Comparison of ENCODE assay signal across 8 cellular contexts in the genomic region with DNA sequence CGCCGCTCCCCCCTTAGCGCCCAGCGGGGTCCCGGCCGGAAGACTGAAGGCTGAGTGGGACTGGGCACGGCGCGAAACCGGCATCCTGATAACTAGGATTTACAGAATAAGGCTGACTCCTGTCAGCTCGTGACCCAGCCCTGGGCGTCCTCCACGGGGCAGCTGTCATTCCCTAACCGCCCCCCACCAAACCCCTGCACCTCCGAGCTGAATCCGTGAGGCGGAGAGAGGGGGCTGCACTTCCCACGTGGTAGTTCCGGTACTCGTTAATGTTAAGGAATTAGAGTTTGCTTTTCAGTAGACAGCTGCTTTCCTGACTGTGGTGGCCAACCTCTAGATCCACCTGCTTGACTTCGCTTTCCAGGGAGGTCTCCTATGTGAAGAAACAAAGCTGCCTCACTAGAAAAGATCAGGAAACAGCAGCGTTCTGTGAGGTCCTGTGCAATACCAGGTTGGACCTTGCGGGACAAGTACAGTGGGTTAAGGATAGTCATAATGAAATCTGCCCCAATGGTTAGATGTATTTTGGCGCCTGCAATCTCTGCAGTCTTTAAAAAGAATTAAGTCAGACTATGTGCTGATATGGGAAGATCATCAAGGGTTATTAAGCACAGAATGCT. TPM values are rescaled to one million over a fixed set of nuclear protein-coding genes. Genes with fewer than 3 reads are reported as not detected.
A peak's percentile ranks its signal among the peaks of the same experiment; 100 is the strongest.
DNase-seq lines count a peak whose midpoint lies in the region; ATAC-seq and TF ChIP-seq lines count a peak whose summit lies in the region.

No MANE protein-coding gene starts in this region.

- ATAC-seq in GM21723 (IDR thresholded peaks at IDR 0.05; ENCODE audit: unreplicated experiment) (peak; percentile 37), mucosa of descending colon (peak; percentile 47)

- H3K9me2 ChIP-seq in PC-9 (ENCODE audit: insufficient read depth), result no peaks in the 10 kb centered on the region

- H3K36me3 Mint-ChIP-seq in Caco-2 (ENCODE audit: insufficient read depth, unreplicated experiment), result no peaks in the 10 kb centered on the region

- H3K36me3 ChIP-seq in Caco-2 (ENCODE audit: control insufficient read depth, insufficient read depth, low read length) (no peaks in the 10 kb centered on the region), PC-9 (ENCODE audit: low read depth) (peaks cover 3% of the 10 kb centered on the region), ectodermal cell (ENCODE audit: control insufficient read depth, insufficient read depth, low read length) (peaks cover 4% of the 10 kb centered on the region), mucosa of descending colon (ENCODE audit: low read depth) (peaks cover 5% of the 10 kb centered on the region)

- 4 to 5% methylated on average over 24 of the region's 24 CpGs for WGBS in ectodermal cell, 2 experiments

- H3K27me3 ChIP-seq in Caco-2 (replicated peaks; ENCODE audit: control insufficient read depth, insufficient read depth, low read length) (no peaks in the 10 kb centered on the region), PC-9 (ENCODE audit: insufficient read depth, low read depth) (no peaks in the 10 kb centered on the region), ectodermal cell (ENCODE audit: control insufficient read depth, insufficient read depth, low read length, poor library complexity, severe bottlenecking) (no peaks in the 10 kb centered on the region)

- TSS peak; percentile 84 for BruUV-seq in Caco-2 (replicated peaks; lab: Mats Ljungman, UMichigan)
- no TSS peak for BruUV-seq in PC-9 (replicated peaks; lab: Mats Ljungman, UMichigan)

- no peak overlapping the region for H3K4me3 Mint-ChIP-seq in Caco-2 (ENCODE audit: unreplicated experiment)

- no peak overlapping the region for H3K27ac Mint-ChIP-seq in Caco-2 (ENCODE audit: unreplicated experiment)

- intact Hi-C loops in Caco-2 (cut with micrococcal nuclease; ENCODE audit: unreplicated experiment) (no loop called here), PC-9 (cut with micrococcal nuclease; ENCODE audit: unreplicated experiment) (no loop called here), mucosa of descending colon (cut with DNase I, micrococcal nuclease) (no loop called here), posterior vena cava (cut with DNase I) (no loop called here)

- H4K20me1 ChIP-seq in PC-9 (ENCODE audit: insufficient read depth), result peaks cover 3% of the 10 kb centered on the region; the same call in 1 of the 2 replicates

- H3K27ac ChIP-seq in PC-9, result peak overlapping the region; percentile 45
- peak overlapping the region; percentile 79 for H3K27ac ChIP-seq in ectodermal cell (ENCODE audit: insufficient read depth, low read depth, low read length, poor library complexity, severe bottlenecking)

- peak overlapping the region; percentile 82 for H3K4me2 ChIP-seq in PC-9

- peaks cover 36% of the 10 kb centered on the region for H3K79me2 ChIP-seq in PC-9 (ENCODE audit: low read depth)

- H3K9me3 ChIP-seq in Caco-2 (no peaks in the 10 kb centered on the region), PC-9 (ENCODE audit: insufficient read depth, low read depth) (no peaks in the 10 kb centered on the region), ectodermal cell (ENCODE audit: control insufficient read depth, low read length) (no peaks in the 10 kb centered on the region), mucosa of descending colon (no peaks in the 10 kb centered on the region)

- H3K9me3 Mint-ChIP-seq in Caco-2 (ENCODE audit: unreplicated experiment), result no peaks in the 10 kb centered on the region

- peaks cover 39% of the 10 kb centered on the region for H3F3A ChIP-seq in PC-9 (ENCODE audit: insufficient read depth, low read depth)

- peak in 1 of 2 experiments; percentile 20 for TF ChIP-seq CTCF in Caco-2 (IDR thresholded peaks at IDR 0.05; ENCODE audit: insufficient read depth in 1 of 2, low read depth in 1 of 2, low read length in 1 of 2, severe bottlenecking in 1 of 2, unreplicated experiment in 1 of 2)
- TF ChIP-seq CTCF in PC-9 (conservative IDR thresholded peaks at IDR 0.05), result 0 out of 2 replicates have a peak, but pooled peaks have one; percentile 52
- no peak for TF ChIP-seq CTCF in mucosa of descending colon (IDR thresholded peaks at IDR 0.05)

- peaks cover 6% of the 10 kb centered on the region for H3K4me1 ChIP-seq in Caco-2
- peaks cover 23% of the 10 kb centered on the region for H3K4me1 ChIP-seq in PC-9 (replicated peaks; ENCODE audit: insufficient read depth)
- H3K4me1 ChIP-seq in ectodermal cell (ENCODE audit: control insufficient read depth, insufficient read depth, low read length), result peaks cover 6% of the 10 kb centered on the region
- peaks cover 6% of the 10 kb centered on the region for H3K4me1 ChIP-seq in mucosa of descending colon (ENCODE audit: low read depth)

- H2AFZ ChIP-seq in PC-9, result peak overlapping the region; percentile 80

- POLR2A ChIA-PET in Caco-2 (lab: Charles Lee) (interaction anchor here (1.0 to 3.2 kb wide), 6 partner anchors 40 to 215 kb away, joined by 3 to 37 read pairs (median 6); partner anchors contain the start of genes GALK1 and TRIM65), PC-9 (lab: Charles Lee; ENCODE audit: unreplicated experiment) (interaction anchor here (0.8 to 2.1 kb wide), 3 partner anchors 11 to 67 kb away, joined by 5 to 24 read pairs (median 10); no protein-coding TSS in a partner anchor)

- peaks cover 12% of the 10 kb centered on the region for H3K4me1 Mint-ChIP-seq in Caco-2 (ENCODE audit: low read depth, unreplicated experiment)

- CTCF ChIA-PET in Caco-2 (lab: Charles Lee), result interaction anchor here (0.6 to 3.0 kb wide), 12 partner anchors 10 to 200 kb away, joined by 3 to 34 read pairs (median 7); partner anchors contain the start of genes TRIM47 and TRIM65
- CTCF ChIA-PET in PC-9 (lab: Charles Lee), result interaction anchor here (0.5 to 1.6 kb wide), 3 partner anchors 16 to 73 kb away, joined by 4 to 7 read pairs (median 7); no protein-coding TSS in a partner anchor

- H3K27me3 Mint-ChIP-seq in Caco-2 (ENCODE audit: insufficient read depth, unreplicated experiment), result no peaks in the 10 kb centered on the region

- H3K4me3 ChIP-seq in Caco-2 (ENCODE audit: low read depth, low read length) (peak overlapping the region; percentile 85), PC-9 (peak overlapping the region; percentile 74), ectodermal cell (ENCODE audit: insufficient read depth, low read depth, low read length) (peak overlapping the region; percentile 88), mucosa of descending colon (peak overlapping the region; percentile 85)

- DNase-seq in Caco-2 (peak in 1 of 2 experiments; percentile 50), PC-9 (peak in 1 of 2 experiments; percentile 56), mucosa of descending colon (peak in 1 of 3 donors; percentile 52), posterior vena cava (ENCODE audit: low spot score) (no peak), NCI-H2029 treated with DMSO at 0.1 percent for 48 hours (lab: John Stamatoyannopoulos, UW) (no peak), NCI-H1417 treated with DMSO at 0.1 percent for 48 hours (lab: John Stamatoyannopoulos, UW) (no peak)

RNA-seq across cellular contexts. Expression of gene WBP2, which starts 1.0 kb away (rescaled TPM):
- total RNA-seq in Caco-2 (2022) (66.6 and 72.3 TPM in 2 replicates), PC-9 (2021) (114 and 159 TPM in 2 replicates), mucosa of descending colon (100 to 1,000 TPM in 1 of 3 donors, 10 to 100 TPM in 2; 99.1 to 114 (median 99.8) TPM), posterior vena cava (100 to 1,000 TPM in 1 of 2 donors, 10 to 100 TPM in 1; 75.8 to 111 TPM)
- polyA plus RNA-seq in ectodermal cell (2013, experiment 1 of 4), result 72.8 TPM
- 72.1 TPM for polyA plus RNA-seq in ectodermal cell (2013, experiment 2 of 4)
- polyA plus RNA-seq in ectodermal cell (2013, experiment 3 of 4), result 60.2 TPM
- 73.5 TPM for polyA plus RNA-seq in ectodermal cell (2013, experiment 4 of 4)

RNA-seq across cellular contexts. Expression of gene UNC13D, which starts 12.0 kb away (rescaled TPM):
- total RNA-seq in Caco-2 (2022), result 5.5 and 9.0 TPM in 2 replicates
- total RNA-seq in PC-9 (2021), result 94.4 and 108 TPM in 2 replicates
- 2.2 TPM for polyA plus RNA-seq in ectodermal cell (2013, experiment 1 of 4)
- 1.9 TPM for polyA plus RNA-seq in ectodermal cell (2013, experiment 2 of 4)
- 2.5 TPM for polyA plus RNA-seq in ectodermal cell (2013, experiment 3 of 4)
- 1.4 TPM for polyA plus RNA-seq in ectodermal cell (2013, experiment 4 of 4)
- total RNA-seq in mucosa of descending colon, result 10 to 100 TPM; 18.4 to 40.2 (median 23.0) TPM
- total RNA-seq in posterior vena cava, result 10 to 100 TPM in 1 of 2 donors, 1 to 10 TPM in 1; 7.3 to 15.1 TPM

RNA-seq across cellular contexts. Expression of gene TRIM47, which starts 22.2 kb away (rescaled TPM):
- total RNA-seq in Caco-2 (2022) (2.0 and 2.5 TPM in 2 replicates), PC-9 (2021) (46.1 and 48.3 TPM in 2 replicates), mucosa of descending colon (10 to 100 TPM; 44.5 to 77.4 (median 53.4) TPM), posterior vena cava (10 to 100 TPM; 60.8 to 70.9 TPM)
- 2.7 TPM for polyA plus RNA-seq in ectodermal cell (2013, experiment 1 of 4)
- polyA plus RNA-seq in ectodermal cell (2013, experiment 2 of 4), result 2.0 TPM
- polyA plus RNA-seq in ectodermal cell (2013, experiment 3 of 4), result 3.0 TPM
- 1.3 TPM for polyA plus RNA-seq in ectodermal cell (2013, experiment 4 of 4)

RNA-seq across cellular contexts. Expression of gene TRIM65, which starts 40.6 kb away (rescaled TPM):
- total RNA-seq in Caco-2 (2022), result 23.1 and 25.2 TPM in 2 replicates
- total RNA-seq in PC-9 (2021), result 21.1 and 27.1 TPM in 2 replicates
- 38.2 TPM for polyA plus RNA-seq in ectodermal cell (2013, experiment 1 of 4)
- 31.7 TPM for polyA plus RNA-seq in ectodermal cell (2013, experiment 2 of 4)
- polyA plus RNA-seq in ectodermal cell (2013, experiment 3 of 4), result 26.9 TPM
- polyA plus RNA-seq in ectodermal cell (2013, experiment 4 of 4), result 28.7 TPM
- total RNA-seq in mucosa of descending colon, result 10 to 100 TPM; 13.7 to 23.8 (median 15.4) TPM
- total RNA-seq in posterior vena cava, result 10 to 100 TPM; 12.8 to 15.7 TPM

RNA-seq across cellular contexts. Expression of gene MRPL38, which starts 48.5 kb away (rescaled TPM):
- 157 and 163 TPM in 2 replicates for total RNA-seq in Caco-2 (2022)
- total RNA-seq in PC-9 (2021), result 127 and 136 TPM in 2 replicates
- polyA plus RNA-seq in ectodermal cell (2013, experiment 1 of 4), result 54.4 TPM
- 59.5 TPM for polyA plus RNA-seq in ectodermal cell (2013, experiment 2 of 4)
- 49.8 TPM for polyA plus RNA-seq in ectodermal cell (2013, experiment 3 of 4)
- polyA plus RNA-seq in ectodermal cell (2013, experiment 4 of 4), result 58.2 TPM
- 10 to 100 TPM; 87.0 to 98.0 (median 89.4) TPM for total RNA-seq in mucosa of descending colon
- 10 to 100 TPM; 49.3 to 55.5 TPM for total RNA-seq in posterior vena cava

Comparison
In these comparisons a context has a peak if more than half of its experiments do, and no peak if none do; other contexts are left out.
1. RNA of gene TRIM47, which starts 22.2 kb away (total RNA-seq): 60.8 to 70.9 TPM in posterior vena cava, 44.5 to 77.4 TPM in mucosa of descending colon and 46.1 to 48.3 TPM in PC-9; 2.0 to 2.5 TPM in Caco-2; every median in the first group is over 10 times any median in the second.
2. Peak in every context shown above with its lines, with median percentiles within 50 percentile points of each other: H3K4me3 ChIP-seq.